In the genomic region with DNA sequence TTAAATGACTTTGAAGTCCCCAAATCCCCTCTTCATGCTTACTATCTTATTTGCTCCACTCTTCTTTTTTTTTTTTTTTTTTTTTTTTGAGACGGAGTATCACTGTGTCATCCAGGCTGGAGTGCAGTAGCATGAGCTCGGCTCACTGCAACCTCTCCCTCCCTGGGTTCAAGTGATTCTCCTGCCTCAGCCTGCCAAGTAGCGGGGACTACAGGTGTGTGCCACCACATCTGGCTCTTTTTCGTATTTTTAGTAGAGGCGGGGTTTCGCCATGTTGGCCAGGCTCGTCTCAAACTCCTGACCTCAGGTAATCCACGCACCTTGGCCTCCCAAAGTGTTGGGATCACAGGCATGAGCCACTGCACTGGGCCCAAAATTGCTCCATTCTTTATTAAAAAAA, we compare ENCODE assay signal across 19 cellular contexts. TPM values are rescaled to one million over a fixed set of nuclear protein-coding genes. Genes with fewer than 3 reads are reported as not detected.
"Had no signal": no experiment of that assay in that cellular context is flagged by ENCODE, and none has a peak within 500 bp of the region (broad histone marks: within the 10 kb centered on the region; RNA-seq: fewer than 3 reads in every experiment).

No MANE protein-coding gene starts in this region.

- ATAC-seq: body of pancreas, left lung had no signal

- H3K27me3 Mint-ChIP-seq: activated CD4-positive, alpha-beta T cell treated with anti-CD3 and anti-CD28 coated beads for 36 hours; progenitor cell of endocrine pancreas; stimulated activated naive CD8-positive, alpha-beta T cell treated with anti-CD3 and anti-CD28 coated beads, Interleukin-15, amount 100 ng/mL, for 72 hours had no signal

- H3K27ac Mint-ChIP-seq: progenitor cell of endocrine pancreas had no signal

- H3K9me3 Mint-ChIP-seq: neural crest cell; stimulated activated naive CD8-positive, alpha-beta T cell treated with anti-CD3 and anti-CD28 coated beads, Interleukin-15, amount 100 ng/mL, for 72 hours had no signal

- H3K27me3 ChIP-seq: body of pancreas, left lung, suprapubic skin, transverse colon, vagina had no signal

- H3K4me1 Mint-ChIP-seq: neural crest cell had no signal

- H3K4me3 Mint-ChIP-seq: activated CD4-positive, alpha-beta T cell treated with anti-CD3 and anti-CD28 coated beads for 36 hours; neural crest cell had no signal

- H3K4me1 ChIP-seq: body of pancreas, vagina had no signal

- H3K36me3 ChIP-seq: suprapubic skin, transverse colon, vagina, WERI-Rb-1 had no signal

- H3K27ac ChIP-seq: body of pancreas, suprapubic skin, vagina, WERI-Rb-1 had no signal

- H3K9me3 ChIP-seq: body of pancreas, left lung, suprapubic skin, transverse colon, vagina had no signal

- DNase-seq: activated CD4-positive, alpha-beta T cell treated with anti-CD3 and anti-CD28 coated beads for 36 hours; activated CD4-positive, alpha-beta T cell treated with anti-CD3 and anti-CD28 coated beads, Interleukin-2, amount 50 U/mL, for 48 hours; activated naive CD4-positive, alpha-beta T cell treated with Interleukin-2 at 50 U/mL for 16 hours; body of pancreas; caudate nucleus; head of caudate nucleus; kidney; mammary epithelial cell; stimulated activated CD4-positive, alpha-beta T cell treated with anti-CD3 and anti-CD28 coated beads, Interleukin-12 subunit alpha, Interleukin-12 subunit beta, amount 100 ng/mL, for 4 hours; stimulated activated CD4-positive, alpha-beta T cell treated with anti-CD3 and anti-CD28 coated beads, Interleukin-1b, Interleukin-23, amount 100 ng/mL, for 48 hours; stimulated activated naive CD8-positive, alpha-beta T cell treated with anti-CD3 and anti-CD28 coated beads, Interleukin-15, amount 100 ng/mL, for 72 hours; T-helper 2 cell; transverse colon; WERI-Rb-1 had no signal

- H3K4me3 ChIP-seq: body of pancreas, left lung, suprapubic skin, transverse colon, vagina had no signal

RNA-seq across cellular contexts. Expression of a gene that starts 51.0 kb away (rescaled TPM):
- polyA plus RNA-seq: mammary epithelial cell had no signal
